14 cellular contexts compared by ENCODE assay signal in the genomic region with DNA sequence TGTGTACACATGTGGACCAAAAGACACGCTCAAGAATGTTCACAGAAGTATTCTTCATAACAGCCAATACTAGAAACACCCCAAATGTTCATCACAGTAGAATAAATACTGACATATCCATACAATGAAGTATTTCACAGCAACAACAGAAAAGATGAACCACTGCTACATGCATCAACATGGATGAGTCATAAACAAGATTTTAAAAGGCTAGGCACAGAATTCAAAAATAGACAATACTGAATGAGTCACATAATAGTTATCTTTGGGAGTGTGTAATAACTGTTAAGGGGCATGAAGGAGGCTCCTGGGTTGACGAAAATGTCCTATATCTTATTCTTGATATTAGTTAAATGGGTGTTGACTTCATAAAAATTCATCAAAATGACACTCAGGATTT. TPM values are rescaled to one million over a fixed set of nuclear protein-coding genes. Genes with fewer than 3 reads are reported as not detected.
DNase-seq lines count a peak whose midpoint lies in the region; ATAC-seq and TF ChIP-seq lines count a peak whose summit lies in the region.
"Had no signal": no experiment of that assay in that cellular context is flagged by ENCODE, and none has a peak within 500 bp of the region (broad histone marks: within the 10 kb centered on the region; RNA-seq: fewer than 3 reads in every experiment).

No MANE protein-coding gene starts in this region.

- no peak overlapping the region for H3K27ac ChIP-seq in spleen

- H3K4me1 Mint-ChIP-seq in stimulated activated naive CD8-positive, alpha-beta T cell treated with anti-CD3 and anti-CD28 coated beads, Interleukin-15, amount 100 ng/mL, for 72 hours = peaks cover 6% of the 10 kb centered on the region

- peak; percentile 54 for ATAC-seq in stimulated activated naive CD8-positive, alpha-beta T cell treated with anti-CD3 and anti-CD28 coated beads, Interleukin-15, amount 100 ng/mL, for 72 hours
- ATAC-seq in GM21390 (IDR thresholded peaks at IDR 0.05; ENCODE audit: unreplicated experiment) (no peak), HG03457 (IDR thresholded peaks at IDR 0.05; ENCODE audit: unreplicated experiment) (no peak)

- H3K4me3 Mint-ChIP-seq in stimulated activated naive CD8-positive, alpha-beta T cell treated with anti-CD3 and anti-CD28 coated beads, Interleukin-15, amount 100 ng/mL, for 72 hours = no peak overlapping the region
- H3K4me3 Mint-ChIP-seq: dendritic cell treated with granulocyte-macrophage colony-stimulating factor and Interleukin-4, amounts not matched to agents 40 ng/mL and 50 ng/mL, for 4 days had no signal

- TF ChIP-seq POLR2A in spleen (IDR thresholded peaks at IDR 0.05) = no peak

- DNase-seq in SIG-M5 treated with dmso at 0.1 percent for 504 hours (lab: John Stamatoyannopoulos, UW; ENCODE audit: unreplicated experiment) (peak; percentile 18), SIG-M5 (lab: John Stamatoyannopoulos, UW) (no peak), RKO (ENCODE audit: low spot score) (peak; percentile 60), fibroblast of peridontal ligament (ENCODE audit: extremely low read depth) (peak; percentile 65), spleen (no peak)
- no peak for DNase-seq in stimulated activated naive CD8-positive, alpha-beta T cell treated with anti-CD3 and anti-CD28 coated beads, Interleukin-15, amount 100 ng/mL, for 72 hours
- DNase-seq: activated CD4-positive, CD25-positive, alpha-beta regulatory T cell treated with anti-CD3 and anti-CD28 coated beads, Interleukin-2, amount 50 U/mL, for 72 hours; NCI-H1930; stimulated activated naive CD4-positive, alpha-beta T cell treated with Interleukin-2 at 50 U/mL for 16 hours had no signal

- intact Hi-C loops in spleen (cut with DNase I; ENCODE audit: low total_unique reads) = no loop called here

- no peaks in the 10 kb centered on the region for H3K9me3 ChIP-seq in spleen
- H3K9me3 ChIP-seq: HAP-1 had no signal

- H3K9me3 Mint-ChIP-seq in stimulated activated naive CD8-positive, alpha-beta T cell treated with anti-CD3 and anti-CD28 coated beads, Interleukin-15, amount 100 ng/mL, for 72 hours = no peaks in the 10 kb centered on the region
- H3K9me3 Mint-ChIP-seq: activated T-helper 2 cell treated with anti-CD3 and anti-CD28 coated beads, Interferon-gamma antibody, Interleukin-2, Interleukin-4, amounts not matched to agents 10 μg/mL and 5 μg/mL and 100 μg/mL, durations not matched to agents 14 hours and 24 hours and 36 hours; dendritic cell treated with granulocyte-macrophage colony-stimulating factor and Interleukin-4, amounts not matched to agents 40 ng/mL and 50 ng/mL, for 4 days had no signal

- no peaks in the 10 kb centered on the region for H3K27me3 Mint-ChIP-seq in stimulated activated naive CD8-positive, alpha-beta T cell treated with anti-CD3 and anti-CD28 coated beads, Interleukin-15, amount 100 ng/mL, for 72 hours
- H3K27me3 Mint-ChIP-seq: dendritic cell treated with granulocyte-macrophage colony-stimulating factor and Interleukin-4, amounts not matched to agents 40 ng/mL and 50 ng/mL, for 4 days had no signal

- no peaks in the 10 kb centered on the region for H3K27me3 ChIP-seq in spleen (replicated peaks in 1 of 7)

- H3K27ac Mint-ChIP-seq in stimulated activated naive CD8-positive, alpha-beta T cell treated with anti-CD3 and anti-CD28 coated beads, Interleukin-15, amount 100 ng/mL, for 72 hours = no peak overlapping the region
- H3K27ac Mint-ChIP-seq: activated T-helper 2 cell treated with anti-CD3 and anti-CD28 coated beads, Interferon-gamma antibody, Interleukin-2, Interleukin-4, amounts not matched to agents 10 μg/mL and 5 μg/mL and 100 μg/mL, durations not matched to agents 14 hours and 24 hours and 36 hours; dendritic cell treated with granulocyte-macrophage colony-stimulating factor and Interleukin-4, amounts not matched to agents 40 ng/mL and 50 ng/mL, for 4 days had no signal

- WGBS in spleen, 5 donors = 85 to 96% (median 91%) methylated on average over 2 of the region's 2 CpGs

- H3K36me3 ChIP-seq in spleen = peaks cover 0 to 42% (median 2%) of the 10 kb centered on the region in 6 donors
- H3K36me3 ChIP-seq: HAP-1 had no signal

- no peak for TF ChIP-seq CTCF in spleen (IDR thresholded peaks at IDR 0.05 in 8 of 11, conservative IDR thresholded peaks at IDR 0.05 in 3 of 11)

- no peak overlapping the region for H3K4me3 ChIP-seq in spleen
- H3K4me3 ChIP-seq: HAP-1 had no signal

- H3K4me1 ChIP-seq in spleen = no peaks in the 10 kb centered on the region
- H3K4me1 ChIP-seq: HAP-1 had no signal

RNA-seq across cellular contexts. Expression of a gene that starts 43.5 kb away (rescaled TPM):
- total RNA-seq in spleen = 10 to 100 TPM; 13.8 to 29.4 (median 22.6) TPM
- 1 to 10 TPM; 1.9 to 5.3 (median 2.4) TPM for polyA plus RNA-seq in spleen

Comparison
In these comparisons a context has a peak if more than half of its experiments do, and no peak if none do; other contexts are left out.
1. DNase-seq: peak in SIG-M5 treated with dmso at 0.1 percent for 504 hours (single experiment), RKO (single experiment) and fibroblast of peridontal ligament (single experiment); none in SIG-M5 (single experiment), stimulated activated naive CD8-positive, alpha-beta T cell treated with anti-CD3 and anti-CD28 coated beads, Interleukin-15, amount 100 ng/mL, for 72 hours (0 of 2) and spleen (single experiment).